10 cellular contexts compared by ENCODE assay signal in the genomic region with DNA sequence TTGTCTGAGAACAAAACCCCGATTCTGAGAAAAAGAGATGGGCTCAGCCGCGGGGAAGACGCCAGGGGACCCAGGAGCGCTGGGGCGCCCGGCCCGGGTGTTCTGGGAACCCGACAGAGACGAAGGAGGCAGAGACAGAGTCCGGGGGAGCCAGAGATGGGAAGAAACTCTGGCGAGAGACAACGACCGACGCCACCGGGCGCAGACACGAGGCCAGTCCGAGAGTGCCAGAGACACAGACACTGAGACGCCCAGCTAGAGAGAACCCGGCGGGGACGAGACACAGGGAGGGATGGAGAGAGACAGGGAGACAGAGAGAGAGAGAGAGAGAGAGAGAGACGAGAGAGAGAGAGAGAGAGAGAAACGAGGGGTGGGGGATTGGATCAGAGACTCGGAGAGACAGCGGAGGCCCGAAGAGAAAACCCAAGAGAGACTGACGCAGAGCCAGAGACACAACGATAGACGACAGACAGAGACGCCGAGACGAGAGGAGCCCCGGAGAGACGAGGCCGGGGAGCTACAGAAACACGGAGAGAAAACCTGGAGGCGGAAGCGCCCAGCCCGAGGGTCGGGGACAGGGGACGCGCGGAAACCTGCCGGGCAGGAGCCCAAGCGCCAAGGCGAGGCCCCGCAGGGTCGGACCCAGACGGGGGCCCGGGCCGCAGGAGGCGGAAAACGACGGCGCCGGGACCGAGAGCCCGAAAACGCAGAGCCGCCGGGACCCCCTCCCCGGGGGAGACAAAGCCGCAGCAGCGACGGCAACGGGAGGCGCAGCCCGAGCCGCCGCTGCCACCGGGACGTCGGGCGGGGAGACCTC. TPM values are rescaled to one million over a fixed set of nuclear protein-coding genes. Genes with fewer than 3 reads are reported as not detected.
DNase-seq lines count a peak whose midpoint lies in the region; ATAC-seq lines count a peak whose summit lies in the region.
"Had no signal": no experiment of that assay in that cellular context is flagged by ENCODE, and none has a peak within 500 bp of the region (broad histone marks: within the 10 kb centered on the region; RNA-seq: fewer than 3 reads in every experiment).

No MANE protein-coding gene starts in this region.

- DNase-seq in activated CD4-positive, alpha-beta T cell treated with anti-CD3 and anti-CD28 coated beads, Interleukin-2, amount 10 ng/mL, durations not matched to agents 7 days and 5 days = no peak
- no peak for DNase-seq in activated CD4-positive, alpha-beta T cell treated with anti-CD3 and anti-CD28 coated beads, Interleukin-2, amount 50 U/mL, for 1 hour
- DNase-seq in T-helper 17 cell (no peak), NCI-H1105 treated with DMSO at 0.1 percent for 48 hours (lab: John Stamatoyannopoulos, UW) (no peak), NCI-H2227 (lab: John Stamatoyannopoulos, UW; ENCODE audit: unreplicated experiment) (no peak)
- DNase-seq: SHP77 had no signal

- peaks cover 5% of the 10 kb centered on the region for H3K4me1 Mint-ChIP-seq in activated CD4-positive, alpha-beta T cell treated with anti-CD3 and anti-CD28 coated beads, Interleukin-2, amount 10 ng/mL, durations not matched to agents 7 days and 5 days
- peaks cover 12% of the 10 kb centered on the region for H3K4me1 Mint-ChIP-seq in T-helper 17 cell
- H3K4me1 Mint-ChIP-seq in stimulated activated memory B cell treated with anti-CD40 and anti-IgM and Interleukin-4, amounts not matched to agents 10 μg/mL and 1 μg/mL and 100 μg/mL, for 72 hours = peaks cover 25% of the 10 kb centered on the region

- H3K27me3 Mint-ChIP-seq in activated CD4-positive, alpha-beta T cell treated with anti-CD3 and anti-CD28 coated beads, Interleukin-2, amount 10 ng/mL, durations not matched to agents 7 days and 5 days = peaks cover 35% of the 10 kb centered on the region
- H3K27me3 Mint-ChIP-seq in T-helper 17 cell = peaks cover 35% of the 10 kb centered on the region
- H3K27me3 Mint-ChIP-seq in stimulated activated memory B cell treated with anti-CD40 and anti-IgM and Interleukin-4, amounts not matched to agents 10 μg/mL and 1 μg/mL and 100 μg/mL, for 72 hours = peaks cover 82% of the 10 kb centered on the region

- H3K9me3 Mint-ChIP-seq in activated CD4-positive, alpha-beta T cell treated with anti-CD3 and anti-CD28 coated beads, Interleukin-2, amount 10 ng/mL, durations not matched to agents 7 days and 5 days = no peaks in the 10 kb centered on the region
- H3K9me3 Mint-ChIP-seq in stimulated activated memory B cell treated with anti-CD40 and anti-IgM and Interleukin-4, amounts not matched to agents 10 μg/mL and 1 μg/mL and 100 μg/mL, for 72 hours = no peaks in the 10 kb centered on the region

- no peaks in the 10 kb centered on the region for H3K36me3 Mint-ChIP-seq in activated CD4-positive, alpha-beta T cell treated with anti-CD3 and anti-CD28 coated beads, Interleukin-2, amount 10 ng/mL, durations not matched to agents 7 days and 5 days (ENCODE audit: low read depth)
- peaks cover 10% of the 10 kb centered on the region for H3K36me3 Mint-ChIP-seq in T-helper 17 cell (ENCODE audit: low read depth)
- peaks cover 7% of the 10 kb centered on the region for H3K36me3 Mint-ChIP-seq in stimulated activated memory B cell treated with anti-CD40 and anti-IgM and Interleukin-4, amounts not matched to agents 10 μg/mL and 1 μg/mL and 100 μg/mL, for 72 hours

- ATAC-seq in T-helper 17 cell = no peak
- no peak for ATAC-seq in stimulated activated memory B cell treated with anti-CD40 and anti-IgM and Interleukin-4, amounts not matched to agents 10 μg/mL and 1 μg/mL and 100 μg/mL, for 72 hours
- no peak for ATAC-seq in GM19351 (IDR thresholded peaks at IDR 0.05; ENCODE audit: unreplicated experiment)

- H3K9me3 ChIP-seq in T-helper 17 cell (ENCODE audit: control insufficient read depth, low read length, poor library complexity, severe bottlenecking) = no peaks in the 10 kb centered on the region

- CTCF ChIA-PET in activated CD4-positive, alpha-beta T cell treated with anti-CD3 and anti-CD28 coated beads, Interleukin-2, amount 10 ng/mL, durations not matched to agents 7 days and 5 days (lab: Charles Lee) = no interaction called here

- POLR2A ChIA-PET in activated CD4-positive, alpha-beta T cell treated with anti-CD3 and anti-CD28 coated beads, Interleukin-2, amount 10 ng/mL, durations not matched to agents 7 days and 5 days (lab: Charles Lee) = no interaction called here

- peak overlapping the region; percentile 56 for H3K4me3 Mint-ChIP-seq in activated CD4-positive, alpha-beta T cell treated with anti-CD3 and anti-CD28 coated beads, Interleukin-2, amount 10 ng/mL, durations not matched to agents 7 days and 5 days
- H3K4me3 Mint-ChIP-seq in T-helper 17 cell = peak overlapping the region; percentile 88
- H3K4me3 Mint-ChIP-seq in stimulated activated memory B cell treated with anti-CD40 and anti-IgM and Interleukin-4, amounts not matched to agents 10 μg/mL and 1 μg/mL and 100 μg/mL, for 72 hours = peak overlapping the region; percentile 77

- peak overlapping the region; percentile 4 for H3K4me3 ChIP-seq in iPS-11a (ENCODE audit: low read depth, low read length)

- H3K27ac Mint-ChIP-seq in activated CD4-positive, alpha-beta T cell treated with anti-CD3 and anti-CD28 coated beads, Interleukin-2, amount 10 ng/mL, durations not matched to agents 7 days and 5 days = peak overlapping the region; percentile 31
- no peak overlapping the region for H3K27ac Mint-ChIP-seq in T-helper 17 cell
- peak overlapping the region; percentile 26 for H3K27ac Mint-ChIP-seq in stimulated activated memory B cell treated with anti-CD40 and anti-IgM and Interleukin-4, amounts not matched to agents 10 μg/mL and 1 μg/mL and 100 μg/mL, for 72 hours

RNA-seq across cellular contexts. Expression of gene NR5A1, which starts 3.3 kb away (rescaled TPM):
- not detected for total RNA-seq in activated CD4-positive, alpha-beta T cell treated with anti-CD3 and anti-CD28 coated beads, Interleukin-2, amount 10 ng/mL, durations not matched to agents 7 days and 5 days
- not detected for total RNA-seq in T-helper 17 cell
- total RNA-seq: mononuclear cell had no signal

RNA-seq across cellular contexts. Expression of gene ADGRD2, which starts 53.7 kb away (rescaled TPM):
- total RNA-seq in activated CD4-positive, alpha-beta T cell treated with anti-CD3 and anti-CD28 coated beads, Interleukin-2, amount 10 ng/mL, durations not matched to agents 7 days and 5 days = not detected
- total RNA-seq in T-helper 17 cell = not detected
